In genomic region chr16:2708955-2709587, GRCh38 we compare ENCODE assay signal across 21 cellular contexts. TPM values are rescaled to one million over a fixed set of nuclear protein-coding genes. Genes with fewer than 3 reads are reported as not detected.
A peak's percentile ranks its signal among the peaks of the same experiment; 100 is the strongest.
DNase-seq lines count a peak whose midpoint lies in the region; ATAC-seq, FAIRE-seq and TF ChIP-seq lines count a peak whose summit lies in the region.
"Had no signal": no experiment of that assay in that cellular context is flagged by ENCODE, and none has a peak within 500 bp of the region (broad histone marks: within the 10 kb centered on the region; RNA-seq: fewer than 3 reads in every experiment).

No MANE protein-coding gene starts in this region.

- no peak overlapping the region for H3K27ac Mint-ChIP-seq in activated T-helper 17 cell treated with anti-CD3 and anti-CD28 coated beads, Interleukin-2, amount 50 U/mL, for 72 hours
- H3K27ac Mint-ChIP-seq: B cell; CD4-positive, alpha-beta T cell; HFFc6 had no signal

- CTCF ChIA-PET in RWPE1 (lab: Yijun Ruan, JAX) = interaction anchor here (1.1 kb wide), 1 partner anchor 9 kb away, joined by 3 read pairs; no protein-coding TSS in a partner anchor
- CTCF ChIA-PET in HepG2 (lab: Yijun Ruan, JAX; ENCODE audit: low intra/inter-chr PET ratio, low total read pairs) = no interaction called here

- BruUV-seq in HepG2 (replicated peaks; lab: Mats Ljungman, UMichigan) = no TSS peak

- H2AFZ ChIP-seq in HepG2 (ENCODE audit: low read length) = no peak overlapping the region
- H2AFZ ChIP-seq: GM23248 had no signal

- H3K79me2 ChIP-seq in HepG2 (ENCODE audit: insufficient read depth, low read length) = no peaks in the 10 kb centered on the region

- H3K27me3 Mint-ChIP-seq in activated T-helper 17 cell treated with anti-CD3 and anti-CD28 coated beads, Interleukin-2, amount 50 U/mL, for 72 hours = no peaks in the 10 kb centered on the region
- H3K27me3 Mint-ChIP-seq: B cell; CD4-positive, alpha-beta T cell had no signal

- ATAC-seq in HepG2 = no peak
- ATAC-seq in activated T-helper 17 cell treated with anti-CD3 and anti-CD28 coated beads, Interleukin-2, amount 50 U/mL, for 72 hours (replicated peaks) = no peak

- TF ChIP-seq CTCF in RWPE1 (conservative IDR thresholded peaks at IDR 0.05; ENCODE audit: low read depth) (no peak), HepG2 (CRISPR knock-in tag; IDR thresholded peaks at IDR 0.05) (no peak), left ventricle myocardium inferior (IDR thresholded peaks at IDR 0.05; ENCODE audit: borderline replicate concordance) (no peak)

- DNase-seq in RWPE1 (ENCODE audit: low spot score) (no peak), HepG2 (ENCODE audit: low spot score) (no peak), middle frontal gyrus (ENCODE audit: extremely low spot score, low spot score) (no peak), left ventricle myocardium inferior (no peak)
- DNase-seq: Caco-2; CD4-positive, alpha-beta T cell; GM23248; HCEC 1CT; HFFc6; IMR-90; KBM-7 had no signal

- peak overlapping the region in 10 of 11 experiments; percentile 9 to 76 (median 52); a peak in 16 of 22 replicates for H3K4me2 ChIP-seq in BLaER1 treated with 17β-estradiol and CSF1 and Interleukin-3, amounts not matched to agents 10 nM and 100 nM
- H3K4me2 ChIP-seq in HepG2 (ENCODE audit: low read depth, low read length) = no peak overlapping the region

- no peak for TF ChIP-seq EP300 in HepG2 (IDR thresholded peaks at IDR 0.05; ENCODE audit: low read depth in 2 of 2, low read length in 2 of 2)
- TF ChIP-seq EP300 in HepG2 (CRISPR knock-in tag; IDR thresholded peaks at IDR 0.05; ENCODE audit: borderline replicate concordance) = no peak

- peaks cover 70 to 100% (median 93%) of the 10 kb centered on the region in 11 experiments for H4K20me1 ChIP-seq in BLaER1 treated with 17β-estradiol and CSF1 and Interleukin-3, amounts not matched to agents 10 nM and 100 nM
- H4K20me1 ChIP-seq in HepG2 (ENCODE audit: insufficient read depth, low read length) = no peaks in the 10 kb centered on the region

- no peak overlapping the region for H3K27ac ChIP-seq in BLaER1 treated with 17β-estradiol and CSF1 and Interleukin-3, amounts not matched to agents 10 nM and 100 nM
- peak overlapping the region; percentile 43; the same call in 1 of the 2 replicates for H3K27ac ChIP-seq in RWPE1
- no peak overlapping the region for H3K27ac ChIP-seq in HepG2 (ENCODE audit: extremely low read length, insufficient read depth, low read length)
- H3K27ac ChIP-seq in left ventricle myocardium inferior (replicated peaks) = no peak overlapping the region
- H3K27ac ChIP-seq: C4-2B, GM23248, HL-60 had no signal

- peak overlapping the region in 6 of 11 experiments; percentile 2 to 42 (median 22); a peak in 6 of 22 replicates for H3K9ac ChIP-seq in BLaER1 treated with 17β-estradiol and CSF1 and Interleukin-3, amounts not matched to agents 10 nM and 100 nM
- H3K9ac ChIP-seq in HepG2 (ENCODE audit: insufficient read depth, low read depth, low read length) = no peak overlapping the region
- H3K9ac ChIP-seq: GM23248 had no signal

- 93% methylated on average over 19 of the region's 22 CpGs for WGBS in HepG2 (ENCODE audit: low lambda C conversion rate)

- H3K4me3 Mint-ChIP-seq in activated T-helper 17 cell treated with anti-CD3 and anti-CD28 coated beads, Interleukin-2, amount 50 U/mL, for 72 hours = no peak overlapping the region
- H3K4me3 Mint-ChIP-seq: B cell; CD4-positive, alpha-beta T cell; HFFc6 had no signal

- POLR2A ChIA-PET in RWPE1 (lab: Yijun Ruan, JAX; ENCODE audit: low non-redundant PET) (interaction anchor here (0.5 kb wide), 1 partner anchor 59 kb away, joined by 5 read pairs; no protein-coding TSS in a partner anchor), HepG2 (lab: Yijun Ruan, JAX) (interaction anchor here (1.5 kb wide), 1 partner anchor 27 kb away, joined by 3 read pairs; the partner anchor contains the start of gene KCTD5)

- no peak for TF ChIP-seq RAD21 in HepG2 (CRISPR knock-in tag; IDR thresholded peaks at IDR 0.05)

- in situ Hi-C loops in HepG2 (cut with HindIII; ENCODE audit: extremely low pct_ligation_motif_present, low pct_unique_long_range_greater_than_20kb) = no loop called here

- no peak overlapping the region for H3K4me3 ChIP-seq in BLaER1 treated with 17β-estradiol and CSF1 and Interleukin-3, amounts not matched to agents 10 nM and 100 nM
- H3K4me3 ChIP-seq in HepG2 (replicated peaks in 1 of 3; ENCODE audit: insufficient read depth in 1 of 3, low read depth in 2 of 3, low read length in 3 of 3) (no peak overlapping the region), left ventricle myocardium inferior (no peak overlapping the region)
- H3K4me3 ChIP-seq: GM23248 had no signal

- peaks cover 41% of the 10 kb centered on the region for H3K36me3 Mint-ChIP-seq in activated T-helper 17 cell treated with anti-CD3 and anti-CD28 coated beads, Interleukin-2, amount 50 U/mL, for 72 hours (ENCODE audit: low read depth)

- H3K27me3 ChIP-seq in BLaER1 treated with 17β-estradiol and CSF1 and Interleukin-3, amounts not matched to agents 10 nM and 100 nM = no peaks in the 10 kb centered on the region
- peaks cover 2 to 16% of the 10 kb centered on the region in 2 experiments; a peak in 3 of 5 replicates for H3K27me3 ChIP-seq in HepG2 (ENCODE audit: control insufficient read depth in 1 of 2, insufficient read depth in 2 of 2, low read length in 2 of 2)
- no peaks in the 10 kb centered on the region for H3K27me3 ChIP-seq in left ventricle myocardium inferior (ENCODE audit: low read depth)

- no peaks in the 10 kb centered on the region for H3K4me1 Mint-ChIP-seq in activated T-helper 17 cell treated with anti-CD3 and anti-CD28 coated beads, Interleukin-2, amount 50 U/mL, for 72 hours

- no peak for FAIRE-seq in HepG2 (lab: Jason Lieb, UNC)
- FAIRE-seq: D721Med, G401.6, GM12892, GM18507 had no signal

- H3K36me3 ChIP-seq in BLaER1 treated with 17β-estradiol and CSF1 and Interleukin-3, amounts not matched to agents 10 nM and 100 nM = peaks cover 40 to 62% (median 58%) of the 10 kb centered on the region in 11 experiments
- H3K36me3 ChIP-seq in HepG2 (replicated peaks in 1 of 2; ENCODE audit: control insufficient read depth in 1 of 2, insufficient read depth in 2 of 2, low read length in 2 of 2) = peaks cover 14 to 21% of the 10 kb centered on the region in 2 experiments; a peak in 3 of 5 replicates
- peaks cover 39% of the 10 kb centered on the region for H3K36me3 ChIP-seq in left ventricle myocardium inferior

- no peaks in the 10 kb centered on the region for H3K9me3 Mint-ChIP-seq in activated T-helper 17 cell treated with anti-CD3 and anti-CD28 coated beads, Interleukin-2, amount 50 U/mL, for 72 hours
- H3K9me3 Mint-ChIP-seq: CD4-positive, alpha-beta T cell; HFFc6 had no signal

- intact Hi-C loops in HepG2 (cut with micrococcal nuclease; ENCODE audit: unreplicated experiment) (no loop called here), left ventricle myocardium inferior (cut with micrococcal nuclease) (no loop called here)

- H3K9me3 ChIP-seq in BLaER1 treated with 17β-estradiol and CSF1 and Interleukin-3, amounts not matched to agents 10 nM and 100 nM (replicated peaks in 1 of 11) = no peaks in the 10 kb centered on the region
- H3K9me3 ChIP-seq in HepG2 (ENCODE audit: low read length) (no peaks in the 10 kb centered on the region), left ventricle myocardium inferior (replicated peaks) (no peaks in the 10 kb centered on the region)
- H3K9me3 ChIP-seq: Caco-2 had no signal

- no peak for TF ChIP-seq POLR2A in HepG2 (IDR thresholded peaks at IDR 0.05; ENCODE audit: insufficient read depth in 1 of 2, low read depth in 2 of 2, low read length in 2 of 2)

- peaks cover 21 to 76% (median 50%) of the 10 kb centered on the region in 10 experiments for H3K4me1 ChIP-seq in BLaER1 treated with 17β-estradiol and CSF1 and Interleukin-3, amounts not matched to agents 10 nM and 100 nM
- no peaks in the 10 kb centered on the region for H3K4me1 ChIP-seq in HepG2 (ENCODE audit: insufficient read depth, low read length)
- H3K4me1 ChIP-seq in left ventricle myocardium inferior = peaks cover 15% of the 10 kb centered on the region
- H3K4me1 ChIP-seq: Caco-2 had no signal

RNA-seq across cellular contexts. Expression of gene PRSS27, which starts 11.0 kb away (rescaled TPM):
- total RNA-seq in HepG2 (2016; rRNA removed; fragmentation: Illumina TruSeq; extraction: Trizol) (0.20 TPM in 1 of 2 replicates, not detected in the other), left ventricle myocardium inferior (0.11 TPM)
- 0.30 TPM in 1 of 2 replicates, not detected in the other for total RNA-seq in HepG2 (2016; cell fraction: cytosol; rRNA removed; fragmentation: Illumina TruSeq; extraction: Trizol; ENCODE audit: low read depth)
- total RNA-seq in HepG2 (2016; cell fraction: insoluble cytoplasmic fraction; rRNA removed; fragmentation: Illumina TruSeq; extraction: Trizol) = 0.35 TPM in 1 of 2 replicates, not detected in the other
- total RNA-seq in HepG2 (2016; cell fraction: membrane; rRNA removed; fragmentation: Illumina TruSeq; extraction: Trizol) = 0.12 and 0.41 TPM in 2 replicates
- 0.19 and 0.34 TPM in 2 replicates for total RNA-seq in HepG2 (2016; cell fraction: nucleus; rRNA removed; fragmentation: Illumina TruSeq; extraction: Trizol)
- 0.73 and 1.2 TPM in 2 replicates for polyA plus RNA-seq in HepG2 (2011; rRNA removed)
- polyA plus RNA-seq in HepG2 (2011; cell fraction: cytosol; rRNA removed) = 0.59 and 1.3 TPM in 2 replicates
- polyA plus RNA-seq in HepG2 (2011; cell fraction: nucleus; rRNA removed) = 2.0 and 2.8 TPM in 2 replicates
- 0.43 and 1.1 TPM in 2 replicates for polyA plus RNA-seq in HepG2 (2012)
- 0.08 and 0.16 TPM in 2 replicates for polyA plus RNA-seq in HepG2 (2016; cell fraction: cytosol; fragmentation: Illumina TruSeq; extraction: Trizol; ENCODE audit: low read depth)
- polyA plus RNA-seq in HepG2 (2016; cell fraction: insoluble cytoplasmic fraction; fragmentation: Illumina TruSeq; extraction: Trizol; ENCODE audit: low read depth) = not detected in 2 replicates
- 0.21 TPM in 1 of 2 replicates, not detected in the other for polyA plus RNA-seq in HepG2 (2016; cell fraction: membrane; fragmentation: Illumina TruSeq; extraction: Trizol; ENCODE audit: low read depth)
- polyA plus RNA-seq in HepG2 (2016; cell fraction: nucleus; fragmentation: Illumina TruSeq; extraction: Trizol; ENCODE audit: insufficient read depth, low read depth) = 0.53 TPM in 1 of 2 replicates, not detected in the other
- polyA minus RNA-seq in HepG2 (2011; rRNA and poly(A)+ RNA removed; ENCODE audit: low replicate concordance) = 1.0 and 1.7 TPM in 2 replicates
- not detected in 2 replicates for polyA minus RNA-seq in HepG2 (2011; cell fraction: cytosol; rRNA and poly(A)+ RNA removed)
- 1.3 and 1.6 TPM in 2 replicates for polyA minus RNA-seq in HepG2 (2011; cell fraction: nucleus; rRNA and poly(A)+ RNA removed)
- 1 to 10 TPM; 2.2 to 2.9 TPM for total RNA-seq in activated T-helper 17 cell treated with anti-CD3 and anti-CD28 coated beads, Interleukin-2, amount 50 U/mL, for 72 hours
- total RNA-seq: HT1080 had no signal

RNA-seq across cellular contexts. Expression of gene KCTD5, which starts 26.7 kb away (rescaled TPM):
- total RNA-seq in HepG2 (2016; rRNA removed; fragmentation: Illumina TruSeq; extraction: Trizol) (29.8 and 31.0 TPM in 2 replicates), left ventricle myocardium inferior (10.2 TPM)
- 5.0 and 5.1 TPM in 2 replicates for total RNA-seq in HepG2 (2016; cell fraction: cytosol; rRNA removed; fragmentation: Illumina TruSeq; extraction: Trizol; ENCODE audit: low read depth)
- total RNA-seq in HepG2 (2016; cell fraction: insoluble cytoplasmic fraction; rRNA removed; fragmentation: Illumina TruSeq; extraction: Trizol) = 27.9 and 29.1 TPM in 2 replicates
- 14.7 and 15.1 TPM in 2 replicates for total RNA-seq in HepG2 (2016; cell fraction: membrane; rRNA removed; fragmentation: Illumina TruSeq; extraction: Trizol)
- total RNA-seq in HepG2 (2016; cell fraction: nucleus; rRNA removed; fragmentation: Illumina TruSeq; extraction: Trizol) = 13.3 and 14.3 TPM in 2 replicates
- 25.4 and 30.1 TPM in 2 replicates for polyA plus RNA-seq in HepG2 (2011; rRNA removed)
- 33.9 and 64.2 TPM in 2 replicates for polyA plus RNA-seq in HepG2 (2011; cell fraction: cytosol; rRNA removed)
- polyA plus RNA-seq in HepG2 (2011; cell fraction: nucleus; rRNA removed) = 25.5 and 25.6 TPM in 2 replicates
- 16.3 and 19.0 TPM in 2 replicates for polyA plus RNA-seq in HepG2 (2012)
- polyA plus RNA-seq in HepG2 (2016; cell fraction: cytosol; fragmentation: Illumina TruSeq; extraction: Trizol; ENCODE audit: low read depth) = 3.8 and 4.0 TPM in 2 replicates
- 32.7 and 37.0 TPM in 2 replicates for polyA plus RNA-seq in HepG2 (2016; cell fraction: insoluble cytoplasmic fraction; fragmentation: Illumina TruSeq; extraction: Trizol; ENCODE audit: low read depth)
- 9.8 and 10.5 TPM in 2 replicates for polyA plus RNA-seq in HepG2 (2016; cell fraction: membrane; fragmentation: Illumina TruSeq; extraction: Trizol; ENCODE audit: low read depth)
- 21.4 and 22.6 TPM in 2 replicates for polyA plus RNA-seq in HepG2 (2016; cell fraction: nucleus; fragmentation: Illumina TruSeq; extraction: Trizol; ENCODE audit: insufficient read depth, low read depth)
- 23.0 and 26.3 TPM in 2 replicates for polyA minus RNA-seq in HepG2 (2011; rRNA and poly(A)+ RNA removed; ENCODE audit: low replicate concordance)
- polyA minus RNA-seq in HepG2 (2011; cell fraction: cytosol; rRNA and poly(A)+ RNA removed) = 12.8 and 16.6 TPM in 2 replicates
- polyA minus RNA-seq in HepG2 (2011; cell fraction: nucleus; rRNA and poly(A)+ RNA removed) = 11.3 and 13.7 TPM in 2 replicates
- total RNA-seq in activated T-helper 17 cell treated with anti-CD3 and anti-CD28 coated beads, Interleukin-2, amount 50 U/mL, for 72 hours = 10 to 100 TPM; 42.2 to 79.1 TPM

RNA-seq across cellular contexts. Expression of gene SRRM2, which starts 43.4 kb away (rescaled TPM):
- total RNA-seq in HepG2 (2016; rRNA removed; fragmentation: Illumina TruSeq; extraction: Trizol) (50.4 and 80.6 TPM in 2 replicates), left ventricle myocardium inferior (251 TPM)
- 41.5 and 43.0 TPM in 2 replicates for total RNA-seq in HepG2 (2016; cell fraction: cytosol; rRNA removed; fragmentation: Illumina TruSeq; extraction: Trizol; ENCODE audit: low read depth)
- total RNA-seq in HepG2 (2016; cell fraction: insoluble cytoplasmic fraction; rRNA removed; fragmentation: Illumina TruSeq; extraction: Trizol) = 44.1 and 73.0 TPM in 2 replicates
- total RNA-seq in HepG2 (2016; cell fraction: membrane; rRNA removed; fragmentation: Illumina TruSeq; extraction: Trizol) = 48.8 and 52.0 TPM in 2 replicates
- total RNA-seq in HepG2 (2016; cell fraction: nucleus; rRNA removed; fragmentation: Illumina TruSeq; extraction: Trizol) = 159 and 170 TPM in 2 replicates
- 112 and 125 TPM in 2 replicates for polyA plus RNA-seq in HepG2 (2011; rRNA removed)
- 40.5 and 54.4 TPM in 2 replicates for polyA plus RNA-seq in HepG2 (2011; cell fraction: cytosol; rRNA removed)
- 1,408 and 1,626 TPM in 2 replicates for polyA plus RNA-seq in HepG2 (2011; cell fraction: nucleus; rRNA removed)
- 364 and 397 TPM in 2 replicates for polyA plus RNA-seq in HepG2 (2012)
- polyA plus RNA-seq in HepG2 (2016; cell fraction: cytosol; fragmentation: Illumina TruSeq; extraction: Trizol; ENCODE audit: low read depth) = 15.2 and 19.4 TPM in 2 replicates
- polyA plus RNA-seq in HepG2 (2016; cell fraction: insoluble cytoplasmic fraction; fragmentation: Illumina TruSeq; extraction: Trizol; ENCODE audit: low read depth) = 169 and 221 TPM in 2 replicates
- polyA plus RNA-seq in HepG2 (2016; cell fraction: membrane; fragmentation: Illumina TruSeq; extraction: Trizol; ENCODE audit: low read depth) = 38.4 and 49.5 TPM in 2 replicates
- 998 and 1,215 TPM in 2 replicates for polyA plus RNA-seq in HepG2 (2016; cell fraction: nucleus; fragmentation: Illumina TruSeq; extraction: Trizol; ENCODE audit: insufficient read depth, low read depth)
- polyA minus RNA-seq in HepG2 (2011; rRNA and poly(A)+ RNA removed; ENCODE audit: low replicate concordance) = 125 and 143 TPM in 2 replicates
- 88.7 and 111 TPM in 2 replicates for polyA minus RNA-seq in HepG2 (2011; cell fraction: cytosol; rRNA and poly(A)+ RNA removed)
- polyA minus RNA-seq in HepG2 (2011; cell fraction: nucleus; rRNA and poly(A)+ RNA removed) = 176 and 198 TPM in 2 replicates
- total RNA-seq in activated T-helper 17 cell treated with anti-CD3 and anti-CD28 coated beads, Interleukin-2, amount 50 U/mL, for 72 hours = 100 to 1,000 TPM; 553 to 810 TPM
